9 cellular contexts compared by ENCODE assay signal in genomic region chr12:21989819-21990412, GRCh38. TPM values are rescaled to one million over a fixed set of nuclear protein-coding genes. Genes with fewer than 3 reads are reported as not detected.
DNase-seq lines count a peak whose midpoint lies in the region; ATAC-seq and TF ChIP-seq lines count a peak whose summit lies in the region.
"Had no signal": no experiment of that assay in that cellular context is flagged by ENCODE, and none has a peak within 500 bp of the region (broad histone marks: within the 10 kb centered on the region; RNA-seq: fewer than 3 reads in every experiment).

No MANE protein-coding gene starts in this region.

- H3K27me3 Mint-ChIP-seq in T-helper 17 cell, result peaks cover 21% of the 10 kb centered on the region

- no peak for TF ChIP-seq POLR2A in stomach (IDR thresholded peaks at IDR 0.05)

- no peaks in the 10 kb centered on the region for H3K79me2 ChIP-seq in OCI-LY3 (ENCODE audit: low read length)

- H3K36me3 ChIP-seq in OCI-LY3 (replicated peaks; ENCODE audit: low read depth, low read length) (no peaks in the 10 kb centered on the region), stomach (no peaks in the 10 kb centered on the region)

- H3K4me1 Mint-ChIP-seq in T-helper 17 cell, result peaks cover 7% of the 10 kb centered on the region

- H3K4me1 ChIP-seq in OCI-LY3 (ENCODE audit: low read length) (peaks cover 10% of the 10 kb centered on the region), stomach (no peaks in the 10 kb centered on the region)

- no peak overlapping the region for H2AFZ ChIP-seq in OCI-LY3 (ENCODE audit: low read depth, low read length)

- H3K9me3 ChIP-seq in OCI-LY3 (ENCODE audit: insufficient read depth, low read length), result no peaks in the 10 kb centered on the region
- no peaks in the 10 kb centered on the region for H3K9me3 ChIP-seq in stomach
- no peaks in the 10 kb centered on the region for H3K9me3 ChIP-seq in T-helper 17 cell (ENCODE audit: control insufficient read depth, low read length, poor library complexity, severe bottlenecking)

- no peak overlapping the region for H3K9ac ChIP-seq in OCI-LY3 (ENCODE audit: low read length)

- WGBS in stomach, 5 donors, result 47 to 60% (median 50%) methylated on average over 5 of the region's 5 CpGs

- no peaks in the 10 kb centered on the region for H4K20me1 ChIP-seq in OCI-LY3 (ENCODE audit: insufficient read depth, low read length)

- TF ChIP-seq EP300 in stomach (IDR thresholded peaks at IDR 0.05), result no peak

- intact Hi-C loops in stomach (cut with DNase I; ENCODE audit: low total_unique reads), result loop anchor here (10.0 kb wide), 1 partner anchor 295 kb away; no protein-coding TSS in a partner anchor

- TF ChIP-seq CTCF in OCI-LY3 (IDR thresholded peaks at IDR 0.05; ENCODE audit: low read depth, low read length) (peak; percentile 74), fibroblast of mammary gland (conservative IDR thresholded peaks at IDR 0.05; ENCODE audit: control insufficient read depth, insufficient read depth, low read depth, low read length) (peak; percentile 64), stomach (IDR thresholded peaks at IDR 0.05) (peak in 5 of 7 experiments; percentile 36 to 48 (median 42))

- H3K4me3 Mint-ChIP-seq in T-helper 17 cell, result no peak overlapping the region
- H3K4me3 Mint-ChIP-seq: CD4-positive, alpha-beta memory T cell had no signal

- DNase-seq in NCI-H2081 (lab: John Stamatoyannopoulos, UW), result peak; percentile 7 to 25
- DNase-seq in NCI-H2081 treated with DMSO at 0.1 percent for 48 hours (lab: John Stamatoyannopoulos, UW), result no peak
- peak; percentile 62 for DNase-seq in fibroblast of mammary gland (ENCODE audit: low read depth)
- no peak for DNase-seq in stomach
- no peak for DNase-seq in activated CD4-positive, alpha-beta T cell treated with anti-CD3 and anti-CD28 coated beads for 4 hours
- DNase-seq in activated CD4-positive, CD25-positive, alpha-beta regulatory T cell treated with anti-CD3 and anti-CD28 coated beads, Interleukin-2, amount 50 U/mL, for 72 hours, result no peak
- no peak for DNase-seq in T-helper 17 cell

- H3K36me3 Mint-ChIP-seq in T-helper 17 cell (ENCODE audit: low read depth), result peaks cover 2% of the 10 kb centered on the region
- H3K36me3 Mint-ChIP-seq: CD4-positive, alpha-beta memory T cell had no signal

- no peak overlapping the region for H3K4me2 ChIP-seq in OCI-LY3 (ENCODE audit: low read length)

- ATAC-seq in T-helper 17 cell, result no peak

- H3K27ac ChIP-seq in OCI-LY3 (ENCODE audit: low read length) (no peak overlapping the region), stomach (no peak overlapping the region)

- H3K27me3 ChIP-seq in OCI-LY3 (ENCODE audit: low read depth, low read length) (peaks cover 7% of the 10 kb centered on the region; the same call in 1 of the 2 replicates), stomach (no peaks in the 10 kb centered on the region)

- H3K4me3 ChIP-seq in OCI-LY3 (ENCODE audit: low read length) (no peak overlapping the region), fibroblast of mammary gland (ENCODE audit: control insufficient read depth, low read depth, low read length) (no peak overlapping the region), stomach (no peak overlapping the region)

- H3K27ac Mint-ChIP-seq in T-helper 17 cell, result no peak overlapping the region
- H3K27ac Mint-ChIP-seq: CD4-positive, alpha-beta memory T cell had no signal

RNA-seq across cellular contexts. Expression of gene ABCC9, which starts 48.7 kb away (rescaled TPM):
- 10 to 100 TPM in 4 of 5 donors, 1 to 10 TPM in 1; 1.2 to 60.1 (median 39.3) TPM for total RNA-seq in stomach
- polyA plus RNA-seq in stomach, result 1 to 10 TPM; 1.4 to 4.3 (median 3.4) TPM
- not detected for total RNA-seq in T-helper 17 cell
- total RNA-seq: CD4-positive, alpha-beta memory T cell had no signal
- polyA plus RNA-seq: CD4-positive, alpha-beta memory T cell had no signal

RNA-seq across cellular contexts. Expression of gene CMAS, which starts 56.1 kb away (rescaled TPM):
- total RNA-seq in stomach, result 100 to 1,000 TPM in 1 of 5 donors, 10 to 100 TPM in 3, 1 to 10 TPM in 1; 4.7 to 283 (median 37.8) TPM
- polyA plus RNA-seq in stomach, result 10 to 100 TPM; 34.7 to 58.7 (median 38.8) TPM
- total RNA-seq in T-helper 17 cell, result 10 to 100 TPM; 10.7 to 15.2 TPM

Comparison
In these comparisons a context has a peak if more than half of its experiments do, and no peak if none do; other contexts are left out.
1. DNase-seq: peak in NCI-H2081 (2 of 2) and fibroblast of mammary gland (single experiment); none in NCI-H2081 treated with DMSO at 0.1 percent for 48 hours (single experiment), stomach (single experiment), activated CD4-positive, alpha-beta T cell treated with anti-CD3 and anti-CD28 coated beads for 4 hours (0 of 2), activated CD4-positive, CD25-positive, alpha-beta regulatory T cell treated with anti-CD3 and anti-CD28 coated beads, Interleukin-2, amount 50 U/mL, for 72 hours (single experiment) and T-helper 17 cell (0 of 3).
2. Peak in every context shown above with its lines, with median percentiles within 50 percentile points of each other: CTCF ChIP-seq.